Comparison of ENCODE assay signal across 19 cellular contexts in genomic region chr5:181185560-181185959, GRCh38. TPM values are rescaled to one million over a fixed set of nuclear protein-coding genes. Genes with fewer than 3 reads are reported as not detected.
A peak's percentile ranks its signal among the peaks of the same experiment; 100 is the strongest.
DNase-seq lines count a peak whose midpoint lies in the region; ATAC-seq, FAIRE-seq and TF ChIP-seq lines count a peak whose summit lies in the region.
"Had no signal": no experiment of that assay in that cellular context is flagged by ENCODE, and none has a peak within 500 bp of the region (broad histone marks: within the 10 kb centered on the region; RNA-seq: fewer than 3 reads in every experiment).

No MANE protein-coding gene starts in this region.

- peaks cover 12% of the 10 kb centered on the region for H3K4me1 ChIP-seq in A549
- H3K4me1 ChIP-seq in CD4-positive, CD25-positive, alpha-beta regulatory T cell (ENCODE audit: control insufficient read depth, insufficient read depth, low read length, poor library complexity, severe bottlenecking) = peaks cover 28% of the 10 kb centered on the region

- H3K27me3 Mint-ChIP-seq in CD4-positive, CD25-positive, alpha-beta regulatory T cell = peaks cover 45% of the 10 kb centered on the region
- no peaks in the 10 kb centered on the region for H3K27me3 Mint-ChIP-seq in activated T-helper 17 cell treated with anti-CD3 and anti-CD28 coated beads, Interleukin-2, amount 50 U/mL, for 72 hours

- peaks cover 8% of the 10 kb centered on the region for H3K36me3 Mint-ChIP-seq in CD4-positive, CD25-positive, alpha-beta regulatory T cell
- peaks cover 37% of the 10 kb centered on the region for H3K36me3 Mint-ChIP-seq in activated T-helper 17 cell treated with anti-CD3 and anti-CD28 coated beads, Interleukin-2, amount 50 U/mL, for 72 hours (ENCODE audit: low read depth)

- in situ Hi-C loops in GM13977 (cut with MboI; ENCODE audit: low pct_unique_long_range_greater_than_20kb, low sequenced_read_pairs, unreplicated experiment) = no loop called here

- H3K9me3 Mint-ChIP-seq in CD4-positive, CD25-positive, alpha-beta regulatory T cell = peaks cover 3 to 9% (median 6%) of the 10 kb centered on the region in 7 donors
- H3K9me3 Mint-ChIP-seq in activated T-helper 17 cell treated with anti-CD3 and anti-CD28 coated beads, Interleukin-2, amount 50 U/mL, for 72 hours = peaks cover 5% of the 10 kb centered on the region

- H3K4me2 ChIP-seq in A549 = peak overlapping the region; percentile 79; the same call in 2 of the 3 replicates
- H3K4me2 ChIP-seq: GM23338 had no signal

- H3K27me3 ChIP-seq in CD4-positive, CD25-positive, alpha-beta regulatory T cell (ENCODE audit: control insufficient read depth, insufficient read depth, low read length) = no peaks in the 10 kb centered on the region
- H3K27me3 ChIP-seq: hepatocyte, transverse colon had no signal

- 91% methylated on average over 13 of the region's 13 CpGs for WGBS in A549 (ENCODE audit: missing lambda C conversion rate)

- H3K27ac ChIP-seq in A549 = no peak overlapping the region
- H3K27ac ChIP-seq in CD4-positive, CD25-positive, alpha-beta regulatory T cell (ENCODE audit: insufficient read depth, low read length, poor library complexity, severe bottlenecking) = no peak overlapping the region
- H3K27ac ChIP-seq: hepatocyte had no signal

- DNase-seq in A549 (ENCODE audit: low read depth in 1 of 2, low spot score in 1 of 2) (no peak), OCI-M2 (lab: John Stamatoyannopoulos, UW; ENCODE audit: unreplicated experiment) (no peak), GM13977 (ENCODE audit: low spot score) (no peak)
- no peak for DNase-seq in CD4-positive, CD25-positive, alpha-beta regulatory T cell
- DNase-seq in activated CD8-positive, alpha-beta memory T cell treated with anti-CD3 and anti-CD28 coated beads, Interleukin-2, amount 50 U/mL, for 48 hours = no peak
- DNase-seq: activated effector memory CD4-positive, alpha-beta T cell treated with anti-CD3 and anti-CD28 coated beads, Interleukin-2, amount 50 U/mL, for 16 hours; cortex of kidney; DMS79; kidney; mesenchymal stem cell; MM.1S; NCI-H1694 treated with DMSO at 0.1 percent for 48 hours; NCI-H345; stimulated activated naive B cell treated with anti-CD40 and anti-IgM and Interleukin-4, amounts not matched to agents 10 μg/mL and 1 μg/mL and 100 μg/mL, for 72 hours; transverse colon had no signal

- CTCF ChIA-PET in A549 (lab: Yijun Ruan, JAX) = interaction anchor here (1.0 to 2.8 kb wide), 9 partner anchors 9 to 401 kb away, joined by 3 to 33 read pairs (median 5); partner anchors contain the start of gene TRIM7

- TF ChIP-seq RAD21 in A549 (conservative IDR thresholded peaks at IDR 0.05 in 1 of 2, IDR thresholded peaks at IDR 0.05 in 1 of 2) = no peak

- TF ChIP-seq CTCF in A549 (IDR thresholded peaks at IDR 0.05) = no peak
- TF ChIP-seq CTCF in GM13977 (IDR thresholded peaks at IDR 0.05; ENCODE audit: extremely low read depth, insufficient read depth, missing control alignments) = no peak

- TF ChIP-seq POLR2A in A549 (IDR thresholded peaks at IDR 0.05; ENCODE audit: low read length) = no peak

- POLR2A ChIA-PET in A549 (lab: Yijun Ruan, JAX) = interaction anchor here (1.3 to 1.8 kb wide), 4 partner anchors 12 to 20 kb away, joined by 4 to 34 read pairs (median 8); partner anchors contain the start of gene TRIM7

- H3K4me3 ChIP-seq in A549 = no peak overlapping the region
- no peak overlapping the region for H3K4me3 ChIP-seq in CD4-positive, CD25-positive, alpha-beta regulatory T cell (ENCODE audit: low read depth, low read length)
- H3K4me3 ChIP-seq: hepatocyte had no signal

- no peak for FAIRE-seq in A549 (lab: Jason Lieb, UNC)
- FAIRE-seq: GM18507, kidney had no signal

- peak overlapping the region; percentile 25 to 100 (median 58) for H3K4me3 Mint-ChIP-seq in CD4-positive, CD25-positive, alpha-beta regulatory T cell
- H3K4me3 Mint-ChIP-seq in activated T-helper 17 cell treated with anti-CD3 and anti-CD28 coated beads, Interleukin-2, amount 50 U/mL, for 72 hours = peak overlapping the region; percentile 39

- TF ChIP-seq EP300 in A549 (IDR thresholded peaks at IDR 0.05) = no peak

- no peaks in the 10 kb centered on the region for H3K9me3 ChIP-seq in A549
- H3K9me3 ChIP-seq in CD4-positive, CD25-positive, alpha-beta regulatory T cell (ENCODE audit: control insufficient read depth in 2 of 2, low read length in 2 of 2) = no peaks in the 10 kb centered on the region
- H3K9me3 ChIP-seq: transverse colon had no signal

- H3K27ac Mint-ChIP-seq in CD4-positive, CD25-positive, alpha-beta regulatory T cell = peak overlapping the region; percentile 56 to 69 (median 59)
- no peak overlapping the region for H3K27ac Mint-ChIP-seq in activated T-helper 17 cell treated with anti-CD3 and anti-CD28 coated beads, Interleukin-2, amount 50 U/mL, for 72 hours

- no peaks in the 10 kb centered on the region for H3K36me3 ChIP-seq in CD4-positive, CD25-positive, alpha-beta regulatory T cell (ENCODE audit: control insufficient read depth, insufficient read depth, low read length)
- H3K36me3 ChIP-seq: transverse colon had no signal

- no peak for ATAC-seq in A549
- no peak for ATAC-seq in CD4-positive, CD25-positive, alpha-beta regulatory T cell (ENCODE audit: low read depth in 2 of 2)
- no peak for ATAC-seq in activated T-helper 17 cell treated with anti-CD3 and anti-CD28 coated beads, Interleukin-2, amount 50 U/mL, for 72 hours (replicated peaks)
- ATAC-seq: GM23338; stimulated activated naive B cell treated with anti-CD40 and anti-IgM and Interleukin-4, amounts not matched to agents 10 μg/mL and 1 μg/mL and 100 μg/mL, for 72 hours had no signal

- peaks cover 16 to 58% (median 39%) of the 10 kb centered on the region in 4 donors for H3K4me1 Mint-ChIP-seq in CD4-positive, CD25-positive, alpha-beta regulatory T cell
- peaks cover 26% of the 10 kb centered on the region for H3K4me1 Mint-ChIP-seq in activated T-helper 17 cell treated with anti-CD3 and anti-CD28 coated beads, Interleukin-2, amount 50 U/mL, for 72 hours

TF ChIP-seq in A549, 52 proteins besides CTCF, POLR2A, EP300 and RAD21 (continues in another document):
- TF ChIP-seq MAX (IDR thresholded peaks at IDR 0.05) = no peak
- TF ChIP-seq ZFP36 (IDR thresholded peaks at IDR 0.05; ENCODE audit: borderline replicate concordance, partially characterized antibody) = no peak
- TF ChIP-seq RNF2 (IDR thresholded peaks at IDR 0.05; ENCODE audit: borderline replicate concordance, low read depth) = no peak
- TF ChIP-seq RCOR1 (IDR thresholded peaks at IDR 0.05; ENCODE audit: low read depth, low read length) = no peak

RNA-seq across cellular contexts. Expression of gene TRIM7, which starts 19.4 kb away (rescaled TPM):
- polyA plus RNA-seq in A549 (2011; rRNA removed) (20.4 and 30.7 TPM in 2 replicates), A549 (2017; fragmentation: RNase III; extraction: RNeasy Plus Mini Kit Qiagen cat#74134 plus additional on column Dnase treatment) (21.8 to 23.2 TPM (median 23.1 TPM) in 3 replicates)
- 27.2 and 28.7 TPM in 2 replicates for polyA plus RNA-seq in A549 (2012; cell fraction: cytosol; rRNA removed)
- polyA plus RNA-seq in A549 (2012; cell fraction: nucleus; rRNA removed) = 20.4 and 25.4 TPM in 2 replicates
- polyA minus RNA-seq in A549 (2011; rRNA and poly(A)+ RNA removed) = 5.3 and 5.6 TPM in 2 replicates
- total RNA-seq in CD4-positive, CD25-positive, alpha-beta regulatory T cell = 0.72 TPM
- under 1 TPM in 2 of 4 donors, not detected in 2; 0.16 to 0.47 TPM for polyA plus RNA-seq in CD4-positive, CD25-positive, alpha-beta regulatory T cell
- 1 to 10 TPM; 2.7 to 5.9 TPM for total RNA-seq in activated T-helper 17 cell treated with anti-CD3 and anti-CD28 coated beads, Interleukin-2, amount 50 U/mL, for 72 hours
- total RNA-seq: hepatocyte had no signal

RNA-seq across cellular contexts. Expression of gene TRIM41, which starts 37.5 kb away (rescaled TPM):
- polyA plus RNA-seq in A549 (2011; rRNA removed) (17.0 and 22.7 TPM in 2 replicates), A549 (2017; fragmentation: RNase III; extraction: RNeasy Plus Mini Kit Qiagen cat#74134 plus additional on column Dnase treatment) (29.7 to 35.0 TPM (median 32.5 TPM) in 3 replicates)
- 21.6 and 22.2 TPM in 2 replicates for polyA plus RNA-seq in A549 (2012; cell fraction: cytosol; rRNA removed)
- polyA plus RNA-seq in A549 (2012; cell fraction: nucleus; rRNA removed) = 73.3 and 77.6 TPM in 2 replicates
- polyA minus RNA-seq in A549 (2011; rRNA and poly(A)+ RNA removed) = 10.5 and 11.3 TPM in 2 replicates
- total RNA-seq in CD4-positive, CD25-positive, alpha-beta regulatory T cell = 40.8 TPM
- polyA plus RNA-seq in CD4-positive, CD25-positive, alpha-beta regulatory T cell = 1 to 10 TPM in 2 of 4 donors, under 1 TPM in 2; 0.67 to 1.6 (median 0.87) TPM
- 10 to 100 TPM; 27.1 to 30.8 TPM for total RNA-seq in activated T-helper 17 cell treated with anti-CD3 and anti-CD28 coated beads, Interleukin-2, amount 50 U/mL, for 72 hours

RNA-seq across cellular contexts. Expression of gene OR2V2, which starts 38.2 kb away (rescaled TPM):
- polyA plus RNA-seq in A549 (2011; rRNA removed) (not detected in 2 replicates), A549 (2017; fragmentation: RNase III; extraction: RNeasy Plus Mini Kit Qiagen cat#74134 plus additional on column Dnase treatment) (not detected in 3 replicates)
- polyA plus RNA-seq in A549 (2012; cell fraction: cytosol; rRNA removed) = not detected in 2 replicates
- polyA plus RNA-seq in A549 (2012; cell fraction: nucleus; rRNA removed) = not detected in 2 replicates
- not detected in 2 replicates for polyA minus RNA-seq in A549 (2011; rRNA and poly(A)+ RNA removed)
- total RNA-seq in CD4-positive, CD25-positive, alpha-beta regulatory T cell = not detected
- not detected for polyA plus RNA-seq in CD4-positive, CD25-positive, alpha-beta regulatory T cell
- total RNA-seq in activated T-helper 17 cell treated with anti-CD3 and anti-CD28 coated beads, Interleukin-2, amount 50 U/mL, for 72 hours = not detected
- total RNA-seq: GM23338, hepatocyte, kidney, transverse colon had no signal
- polyA plus RNA-seq: GM23338, hepatocyte had no signal

RNA-seq across cellular contexts. Expression of gene OR2V1, which starts 54.6 kb away (rescaled TPM):
- polyA plus RNA-seq in A549 (2011; rRNA removed) (not detected in 2 replicates), A549 (2017; fragmentation: RNase III; extraction: RNeasy Plus Mini Kit Qiagen cat#74134 plus additional on column Dnase treatment) (not detected in 3 replicates)
- not detected in 2 replicates for polyA plus RNA-seq in A549 (2012; cell fraction: cytosol; rRNA removed)
- not detected in 2 replicates for polyA plus RNA-seq in A549 (2012; cell fraction: nucleus; rRNA removed)
- not detected in 2 replicates for polyA minus RNA-seq in A549 (2011; rRNA and poly(A)+ RNA removed)
- total RNA-seq in CD4-positive, CD25-positive, alpha-beta regulatory T cell = not detected
- not detected for polyA plus RNA-seq in CD4-positive, CD25-positive, alpha-beta regulatory T cell
- total RNA-seq in activated T-helper 17 cell treated with anti-CD3 and anti-CD28 coated beads, Interleukin-2, amount 50 U/mL, for 72 hours = not detected
- total RNA-seq: GM23338, hepatocyte, kidney, transverse colon had no signal
- polyA plus RNA-seq: GM23338, hepatocyte had no signal

RNA-seq across cellular contexts. Expression of gene RACK1, which starts 58.1 kb away (rescaled TPM):
- polyA plus RNA-seq in A549 (2011; rRNA removed) (3,139 and 4,035 TPM in 2 replicates), A549 (2017; fragmentation: RNase III; extraction: RNeasy Plus Mini Kit Qiagen cat#74134 plus additional on column Dnase treatment) (2,466 to 2,717 TPM (median 2,590 TPM) in 3 replicates)
- polyA plus RNA-seq in A549 (2012; cell fraction: cytosol; rRNA removed) = 4,808 and 5,207 TPM in 2 replicates
- 3,506 and 3,565 TPM in 2 replicates for polyA plus RNA-seq in A549 (2012; cell fraction: nucleus; rRNA removed)
- 6,906 and 9,556 TPM in 2 replicates for polyA minus RNA-seq in A549 (2011; rRNA and poly(A)+ RNA removed)
- 1,838 TPM for total RNA-seq in CD4-positive, CD25-positive, alpha-beta regulatory T cell
- polyA plus RNA-seq in CD4-positive, CD25-positive, alpha-beta regulatory T cell = 1,000 to 10,000 TPM; 2,227 to 2,760 (median 2,470) TPM
- 1,000 to 10,000 TPM; 2,150 to 2,706 TPM for total RNA-seq in activated T-helper 17 cell treated with anti-CD3 and anti-CD28 coated beads, Interleukin-2, amount 50 U/mL, for 72 hours
